ENCODE assay signal across 4 cellular contexts in the genomic region with DNA sequence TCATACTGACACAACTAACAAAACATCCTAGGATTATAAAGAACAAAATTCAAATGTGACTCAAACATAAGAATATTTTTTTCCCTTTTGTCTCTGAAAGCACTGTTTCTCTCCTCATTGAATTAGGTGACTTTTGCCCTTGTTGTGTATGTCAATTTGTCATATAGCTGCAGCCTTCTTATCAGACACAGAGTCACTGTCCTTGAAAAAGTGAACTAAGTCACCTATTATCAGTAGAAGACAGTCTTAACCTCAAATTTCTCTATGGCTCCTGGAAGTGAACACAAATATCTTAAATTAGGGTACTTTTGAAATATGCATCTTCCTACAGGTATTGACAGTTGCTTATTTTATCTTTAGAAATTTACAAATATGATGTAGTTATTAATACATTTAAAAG.
"Had no signal": no experiment of that assay in that cellular context is flagged by ENCODE, and none has a peak within 500 bp of the region (broad histone marks: within the 10 kb centered on the region; RNA-seq: fewer than 3 reads in every experiment).

No MANE protein-coding gene starts in this region.

- DNase-seq: H9, HCEC 1CT, IMR-90 had no signal

- H3K4me1 Mint-ChIP-seq: GM23338, H9 had no signal

- H3K4me3 ChIP-seq: GM23338 had no signal

- H3K9me3 Mint-ChIP-seq: GM23338, H9 had no signal

- H3K27ac Mint-ChIP-seq: GM23338, H9 had no signal

- H3K4me3 Mint-ChIP-seq: GM23338, H9 had no signal
